In genomic region chr3:160401301-160402095, GRCh38 we compare ENCODE assay signal across 8 cellular contexts. TPM values are rescaled to one million over a fixed set of nuclear protein-coding genes. Genes with fewer than 3 reads are reported as not detected.
DNase-seq lines count a peak whose midpoint lies in the region; ATAC-seq lines count a peak whose summit lies in the region.

No MANE protein-coding gene starts in this region.

- peaks cover 49% of the 10 kb centered on the region for H3K36me3 Mint-ChIP-seq in activated CD4-positive, alpha-beta T cell treated with anti-CD3 and anti-CD28 coated beads for 36 hours (ENCODE audit: low read depth)
- peaks cover 43% of the 10 kb centered on the region for H3K36me3 Mint-ChIP-seq in activated naive CD8-positive, alpha-beta T cell treated with anti-CD3 and anti-CD28 coated beads for 36 hours

- DNase-seq in activated CD4-positive, alpha-beta T cell treated with anti-CD3 and anti-CD28 coated beads for 36 hours: peak; percentile 20
- DNase-seq in activated CD4-positive, alpha-beta T cell treated with anti-CD3 and anti-CD28 coated beads for 1 hour: no peak
- peak; percentile 49 for DNase-seq in NCI-H1105 treated with DMSO at 0.1 percent for 48 hours (lab: John Stamatoyannopoulos, UW)
- no peak for DNase-seq in activated naive CD8-positive, alpha-beta T cell treated with anti-CD3 and anti-CD28 coated beads for 36 hours
- DNase-seq in stimulated activated naive CD8-positive, alpha-beta T cell treated with anti-CD3 and anti-CD28 coated beads, Interleukin-15, amount 100 ng/mL, for 72 hours: no peak

- peak overlapping the region; percentile 91 for H3K4me3 Mint-ChIP-seq in activated CD4-positive, alpha-beta T cell treated with anti-CD3 and anti-CD28 coated beads for 36 hours
- peak overlapping the region; percentile 98 for H3K4me3 Mint-ChIP-seq in activated naive CD8-positive, alpha-beta T cell treated with anti-CD3 and anti-CD28 coated beads for 36 hours
- H3K4me3 Mint-ChIP-seq in stimulated activated naive CD8-positive, alpha-beta T cell treated with anti-CD3 and anti-CD28 coated beads, Interleukin-15, amount 100 ng/mL, for 72 hours: peak overlapping the region; percentile 95 to 97

- POLR2A ChIA-PET in activated CD4-positive, alpha-beta T cell treated with anti-CD3 and anti-CD28 coated beads for 36 hours (lab: Charles Lee): interaction anchor here (0.6 to 2.3 kb wide), 4 partner anchors 9 to 58 kb away, joined by 3 to 9 read pairs (median 6); partner anchors contain the start of gene TRIM59

- peak overlapping the region; percentile 70 for H3K27ac Mint-ChIP-seq in activated CD4-positive, alpha-beta T cell treated with anti-CD3 and anti-CD28 coated beads for 36 hours
- H3K27ac Mint-ChIP-seq in activated naive CD8-positive, alpha-beta T cell treated with anti-CD3 and anti-CD28 coated beads for 36 hours: peak overlapping the region; percentile 71
- peak overlapping the region; percentile 89 to 100 for H3K27ac Mint-ChIP-seq in stimulated activated naive CD8-positive, alpha-beta T cell treated with anti-CD3 and anti-CD28 coated beads, Interleukin-15, amount 100 ng/mL, for 72 hours

- H3K9me3 Mint-ChIP-seq in activated CD4-positive, alpha-beta T cell treated with anti-CD3 and anti-CD28 coated beads for 36 hours (ENCODE audit: low read depth): no peaks in the 10 kb centered on the region
- H3K9me3 Mint-ChIP-seq in activated naive CD8-positive, alpha-beta T cell treated with anti-CD3 and anti-CD28 coated beads for 36 hours: no peaks in the 10 kb centered on the region
- no peaks in the 10 kb centered on the region for H3K9me3 Mint-ChIP-seq in stimulated activated naive CD8-positive, alpha-beta T cell treated with anti-CD3 and anti-CD28 coated beads, Interleukin-15, amount 100 ng/mL, for 72 hours

- CTCF ChIA-PET in activated CD4-positive, alpha-beta T cell treated with anti-CD3 and anti-CD28 coated beads for 36 hours (lab: Charles Lee): interaction anchor here (0.8 to 1.2 kb wide), 3 partner anchors 10 to 17 kb away, joined by 3 to 4 read pairs (median 3); no protein-coding TSS in a partner anchor

- no peak for ATAC-seq in activated CD4-positive, alpha-beta T cell treated with anti-CD3 and anti-CD28 coated beads for 36 hours
- ATAC-seq in stimulated activated naive CD8-positive, alpha-beta T cell treated with anti-CD3 and anti-CD28 coated beads, Interleukin-15, amount 100 ng/mL, for 72 hours: no peak
- ATAC-seq in GM19328 (IDR thresholded peaks at IDR 0.05; ENCODE audit: unreplicated experiment) (no peak), GM19455 (IDR thresholded peaks at IDR 0.05; ENCODE audit: unreplicated experiment) (no peak)

- H3K4me1 Mint-ChIP-seq in activated CD4-positive, alpha-beta T cell treated with anti-CD3 and anti-CD28 coated beads for 36 hours: peaks cover 35% of the 10 kb centered on the region
- H3K4me1 Mint-ChIP-seq in activated naive CD8-positive, alpha-beta T cell treated with anti-CD3 and anti-CD28 coated beads for 36 hours: peaks cover 37% of the 10 kb centered on the region
- peaks cover 44% of the 10 kb centered on the region for H3K4me1 Mint-ChIP-seq in stimulated activated naive CD8-positive, alpha-beta T cell treated with anti-CD3 and anti-CD28 coated beads, Interleukin-15, amount 100 ng/mL, for 72 hours

- H3K27me3 Mint-ChIP-seq in activated CD4-positive, alpha-beta T cell treated with anti-CD3 and anti-CD28 coated beads for 36 hours: peaks cover 7% of the 10 kb centered on the region
- H3K27me3 Mint-ChIP-seq in activated naive CD8-positive, alpha-beta T cell treated with anti-CD3 and anti-CD28 coated beads for 36 hours: peaks cover 28% of the 10 kb centered on the region
- no peaks in the 10 kb centered on the region for H3K27me3 Mint-ChIP-seq in stimulated activated naive CD8-positive, alpha-beta T cell treated with anti-CD3 and anti-CD28 coated beads, Interleukin-15, amount 100 ng/mL, for 72 hours

- intact Hi-C loops in activated CD4-positive, alpha-beta T cell treated with anti-CD3 and anti-CD28 coated beads for 36 hours (cut with DNase I, micrococcal nuclease): no loop called here

- no peaks in the 10 kb centered on the region for H3K9me3 ChIP-seq in iPS-18c (ENCODE audit: control insufficient read depth, insufficient read depth, low read length)

- H3K4me3 ChIP-seq in iPS-18c (ENCODE audit: insufficient read depth, low read depth, low read length): peak overlapping the region; percentile 93

RNA-seq across cellular contexts. Expression of gene SMC4, which starts 2.0 kb away (rescaled TPM):
- total RNA-seq in activated CD4-positive, alpha-beta T cell treated with anti-CD3 and anti-CD28 coated beads for 36 hours: 100 to 1,000 TPM; 176 to 216 TPM
- 100 to 1,000 TPM; 153 to 164 TPM for total RNA-seq in activated naive CD8-positive, alpha-beta T cell treated with anti-CD3 and anti-CD28 coated beads for 36 hours

RNA-seq across cellular contexts. Expression of gene IFT80, which starts 2.5 kb away (rescaled TPM):
- total RNA-seq in activated CD4-positive, alpha-beta T cell treated with anti-CD3 and anti-CD28 coated beads for 36 hours: 10 to 100 TPM; 15.0 to 18.1 TPM
- 10 to 100 TPM; 11.2 to 12.2 TPM for total RNA-seq in activated naive CD8-positive, alpha-beta T cell treated with anti-CD3 and anti-CD28 coated beads for 36 hours

RNA-seq across cellular contexts. Expression of gene TRIM59, which starts 48.1 kb away (rescaled TPM):
- 10 to 100 TPM; 32.5 to 42.2 TPM for total RNA-seq in activated CD4-positive, alpha-beta T cell treated with anti-CD3 and anti-CD28 coated beads for 36 hours
- 10 to 100 TPM; 43.3 to 44.0 TPM for total RNA-seq in activated naive CD8-positive, alpha-beta T cell treated with anti-CD3 and anti-CD28 coated beads for 36 hours

Comparison
In these comparisons a context has a peak if more than half of its experiments do, and no peak if none do; other contexts are left out.
1. DNase-seq: peak in activated CD4-positive, alpha-beta T cell treated with anti-CD3 and anti-CD28 coated beads for 36 hours (single experiment) and NCI-H1105 treated with DMSO at 0.1 percent for 48 hours (single experiment); none in activated CD4-positive, alpha-beta T cell treated with anti-CD3 and anti-CD28 coated beads for 1 hour (single experiment), activated naive CD8-positive, alpha-beta T cell treated with anti-CD3 and anti-CD28 coated beads for 36 hours (single experiment) and stimulated activated naive CD8-positive, alpha-beta T cell treated with anti-CD3 and anti-CD28 coated beads, Interleukin-15, amount 100 ng/mL, for 72 hours (0 of 2).
2. Peak in every context shown above with its lines, with median percentiles within 50 percentile points of each other: H3K27ac Mint-ChIP-seq and H3K4me3 Mint-ChIP-seq.